21 cellular contexts compared by ENCODE assay signal in genomic region chr1:20723537-20724363, GRCh38. TPM values are rescaled to one million over a fixed set of nuclear protein-coding genes. Genes with fewer than 3 reads are reported as not detected.
A peak's percentile ranks its signal among the peaks of the same experiment; 100 is the strongest.
DNase-seq lines count a peak whose midpoint lies in the region; ATAC-seq lines count a peak whose summit lies in the region.
"Had no signal": no experiment of that assay in that cellular context is flagged by ENCODE, and none has a peak within 500 bp of the region (broad histone marks: within the 10 kb centered on the region; RNA-seq: fewer than 3 reads in every experiment).

No MANE protein-coding gene starts in this region.

- no peaks in the 10 kb centered on the region for H3K36me3 Mint-ChIP-seq in activated T-cell treated with anti-CD3 and anti-CD28 coated beads, Interleukin-2, amount 50 U/mL, for 24 hours (ENCODE audit: low read depth)
- no peaks in the 10 kb centered on the region for H3K36me3 Mint-ChIP-seq in activated T-cell treated with anti-CD3 and anti-CD28 coated beads, Interleukin-2, amount 50 U/mL, for 72 hours (ENCODE audit: insufficient read depth in 2 of 2)

- peak; percentile 22 for DNase-seq in activated T-cell treated with anti-CD3 and anti-CD28 coated beads, Interleukin-2, amount 50 U/mL, for 24 hours
- no peak for DNase-seq in activated T-cell treated with anti-CD3 and anti-CD28 coated beads, Interleukin-2, amount 50 U/mL, for 72 hours
- peak; percentile 30 for DNase-seq in H7
- DNase-seq in stimulated activated CD8-positive, alpha-beta memory T cell treated with anti-CD3 and anti-CD28 coated beads, Interleukin-4, amount 100 ng/mL, for 48 hours: peak; percentile 19
- DNase-seq in OCI-M1 (lab: John Stamatoyannopoulos, UW): no peak
- DNase-seq in NCI-H2107 treated with DMSO at 0.1 percent for 48 hours (lab: John Stamatoyannopoulos, UW; ENCODE audit: unreplicated experiment): no peak
- DNase-seq: activated gamma-delta T cell treated with Interleukin-2 at 50 U/mL for 16 hours; anterior cingulate cortex; gastrocnemius medialis; mesendoderm; NCI-H510A treated with DMSO at 0.1 percent for 48 hours; stimulated activated naive CD4-positive, alpha-beta T cell treated with Interleukin-2 at 50 U/mL for 16 hours; T1000 had no signal

- no peak overlapping the region for H3K4me3 Mint-ChIP-seq in activated T-cell treated with anti-CD3 and anti-CD28 coated beads, Interleukin-2, amount 50 U/mL, for 24 hours
- no peak overlapping the region for H3K4me3 Mint-ChIP-seq in activated T-cell treated with anti-CD3 and anti-CD28 coated beads, Interleukin-2, amount 50 U/mL, for 72 hours
- H3K4me3 Mint-ChIP-seq: central memory CD8-positive, alpha-beta T cell; nephron had no signal

- no peak for ATAC-seq in activated T-cell treated with anti-CD3 and anti-CD28 coated beads, Interleukin-2, amount 50 U/mL, for 72 hours (replicated peaks in 1 of 2)
- peak; percentile 39 for ATAC-seq in esophagus mucosa
- no peak for ATAC-seq in GM21360 (IDR thresholded peaks at IDR 0.05; ENCODE audit: unreplicated experiment)
- ATAC-seq: gastrocnemius medialis had no signal

- peaks cover 21% of the 10 kb centered on the region for H3K27me3 Mint-ChIP-seq in activated T-cell treated with anti-CD3 and anti-CD28 coated beads, Interleukin-2, amount 50 U/mL, for 24 hours
- peaks cover 22% of the 10 kb centered on the region for H3K27me3 Mint-ChIP-seq in activated T-cell treated with anti-CD3 and anti-CD28 coated beads, Interleukin-2, amount 50 U/mL, for 72 hours (ENCODE audit: low read depth)

- peaks cover 1% of the 10 kb centered on the region for H3K4me1 Mint-ChIP-seq in activated T-cell treated with anti-CD3 and anti-CD28 coated beads, Interleukin-2, amount 50 U/mL, for 24 hours (ENCODE audit: low read depth)
- H3K4me1 Mint-ChIP-seq in activated T-cell treated with anti-CD3 and anti-CD28 coated beads, Interleukin-2, amount 50 U/mL, for 72 hours (ENCODE audit: low read depth): no peaks in the 10 kb centered on the region
- H3K4me1 Mint-ChIP-seq: nephron had no signal

- no peak overlapping the region for H3K4me3 ChIP-seq in H7 (ENCODE audit: insufficient read depth, low read depth, low read length)
- H3K4me3 ChIP-seq: BLaER1, gastrocnemius medialis, skin epidermis, tibial nerve had no signal

- H3K27ac Mint-ChIP-seq in activated T-cell treated with anti-CD3 and anti-CD28 coated beads, Interleukin-2, amount 50 U/mL, for 24 hours: no peak overlapping the region
- H3K27ac Mint-ChIP-seq in activated T-cell treated with anti-CD3 and anti-CD28 coated beads, Interleukin-2, amount 50 U/mL, for 72 hours: no peak overlapping the region
- H3K27ac Mint-ChIP-seq: nephron had no signal

- H3K27me3 ChIP-seq in H7 (ENCODE audit: control insufficient read depth, insufficient read depth, low read length): peaks cover 9% of the 10 kb centered on the region; the same call in 1 of the 2 replicates
- H3K27me3 ChIP-seq: gastrocnemius medialis had no signal

- H3K36me3 ChIP-seq in H7 (replicated peaks; ENCODE audit: control insufficient read depth, insufficient read depth, low read length): no peaks in the 10 kb centered on the region
- H3K36me3 ChIP-seq: BLaER1, gastrocnemius medialis, tibial nerve had no signal

- H3K9me3 Mint-ChIP-seq in activated T-cell treated with anti-CD3 and anti-CD28 coated beads, Interleukin-2, amount 50 U/mL, for 24 hours: no peaks in the 10 kb centered on the region
- H3K9me3 Mint-ChIP-seq in activated T-cell treated with anti-CD3 and anti-CD28 coated beads, Interleukin-2, amount 50 U/mL, for 72 hours: no peaks in the 10 kb centered on the region
- H3K9me3 Mint-ChIP-seq: central memory CD8-positive, alpha-beta T cell; nephron had no signal

RNA-seq across cellular contexts. Expression of gene KIF17, which starts 5.9 kb away (rescaled TPM):
- total RNA-seq in activated T-cell treated with anti-CD3 and anti-CD28 coated beads, Interleukin-2, amount 50 U/mL, for 72 hours: not detected
- total RNA-seq in H7 (2014; rRNA removed; shearing (Covaris generic)): 3.5 and 10.1 TPM in 2 replicates
- 0.60 TPM for total RNA-seq in esophagus mucosa
- total RNA-seq: RPMI7951 had no signal

RNA-seq across cellular contexts. Expression of gene SH2D5, which starts 8.8 kb away (rescaled TPM):
- under 1 TPM; 0.09 to 0.34 TPM for total RNA-seq in activated T-cell treated with anti-CD3 and anti-CD28 coated beads, Interleukin-2, amount 50 U/mL, for 72 hours
- total RNA-seq in H7 (2014; rRNA removed; shearing (Covaris generic)): 8.3 and 9.0 TPM in 2 replicates
- total RNA-seq in esophagus mucosa: 0.64 TPM
- total RNA-seq: tibial nerve had no signal

Comparison
In these comparisons a context has a peak if more than half of its experiments do, and no peak if none do; other contexts are left out.
1. DNase-seq: peak in activated T-cell treated with anti-CD3 and anti-CD28 coated beads, Interleukin-2, amount 50 U/mL, for 24 hours (single experiment), H7 (single experiment) and stimulated activated CD8-positive, alpha-beta memory T cell treated with anti-CD3 and anti-CD28 coated beads, Interleukin-4, amount 100 ng/mL, for 48 hours (single experiment); none in activated T-cell treated with anti-CD3 and anti-CD28 coated beads, Interleukin-2, amount 50 U/mL, for 72 hours (0 of 2), OCI-M1 (single experiment) and NCI-H2107 treated with DMSO at 0.1 percent for 48 hours (single experiment).